Comparison of ENCODE assay signal across 9 cellular contexts in genomic region chr7:80135306-80136104, GRCh38. TPM values are rescaled to one million over a fixed set of nuclear protein-coding genes. Genes with fewer than 3 reads are reported as not detected.
DNase-seq lines count a peak whose midpoint lies in the region; ATAC-seq, FAIRE-seq and TF ChIP-seq lines count a peak whose summit lies in the region.
"Had no signal": no experiment of that assay in that cellular context is flagged by ENCODE, and none has a peak within 500 bp of the region (broad histone marks: within the 10 kb centered on the region; RNA-seq: fewer than 3 reads in every experiment).

No MANE protein-coding gene starts in this region.

- H3K79me2 ChIP-seq in KMS-11 (ENCODE audit: insufficient read depth, low read depth), result peaks cover 6% of the 10 kb centered on the region; the same call in 1 of the 2 replicates

- H3K4me3 ChIP-seq in KMS-11 (IDR thresholded peaks at IDR 0.05; ENCODE audit: insufficient read depth, low read depth, low read length), result no peak overlapping the region

- no peak for TF ChIP-seq CTCF in KMS-11 (conservative IDR thresholded peaks at IDR 0.05; ENCODE audit: low read depth, low read length)
- no peak for TF ChIP-seq CTCF in type B pancreatic cell (conservative IDR thresholded peaks at IDR 0.05)

- H3K4me1 Mint-ChIP-seq in naive B cell, result peaks cover 16 to 30% (median 18%) of the 10 kb centered on the region in 3 donors
- H3K4me1 Mint-ChIP-seq in type B pancreatic cell (ENCODE audit: unreplicated experiment), result peaks cover 31% of the 10 kb centered on the region

- H3K36me3 Mint-ChIP-seq in naive B cell (peaks cover 0 to 7% of the 10 kb centered on the region in 2 donors), type B pancreatic cell (no peaks in the 10 kb centered on the region)

- H3K36me3 ChIP-seq in KMS-11 (ENCODE audit: insufficient read depth), result no peaks in the 10 kb centered on the region

- no peak for TF ChIP-seq POLR2A in GM12892 (IDR thresholded peaks at IDR 0.05; ENCODE audit: low read depth, low read length)

- peak; percentile 29 to 43 for ATAC-seq in naive B cell (ENCODE audit: low read depth in 2 of 2)

- peak overlapping the region; percentile 86 for H3K4me2 ChIP-seq in KMS-11

- H3K27ac ChIP-seq in KMS-11, result peak overlapping the region; percentile 38; the same call in 1 of the 2 replicates

- H3K27me3 Mint-ChIP-seq in naive B cell, result peaks cover 31 to 42% (median 38%) of the 10 kb centered on the region in 3 donors
- H3K27me3 Mint-ChIP-seq in type B pancreatic cell, result peaks cover 10% of the 10 kb centered on the region

- H3K4me1 ChIP-seq in KMS-11 (ENCODE audit: low read depth, poor library complexity, severe bottlenecking), result peaks cover 14% of the 10 kb centered on the region

- no peaks in the 10 kb centered on the region; the same call in 1 of the 2 replicates for H3K27me3 ChIP-seq in KMS-11 (ENCODE audit: insufficient read depth, low read depth)

- peak overlapping the region; percentile 66 for H3K9ac ChIP-seq in KMS-11

- DNase-seq in 8988T, result peak; percentile 13
- DNase-seq in GM12892 (ENCODE audit: insufficient read length), result peak; percentile 15
- peak in 2 of 3 experiments; percentile 8 to 17 for DNase-seq in activated CD8-positive, alpha-beta memory T cell treated with anti-CD3 and anti-CD28 coated beads for 48 hours (ENCODE audit: low read depth in 2 of 3, low spot score in 2 of 3)
- peak; percentile 44 for DNase-seq in fibroblast of peridontal ligament (ENCODE audit: extremely low read depth)
- peak; percentile 4 for DNase-seq in naive B cell
- DNase-seq in type B pancreatic cell (ENCODE audit: extremely low spot score, unreplicated experiment), result no peak
- DNase-seq in HTR-8/SVneo (ENCODE audit: insufficient read length, low spot score), result no peak

- peak overlapping the region; percentile 79 to 93 (median 89) for H3K4me3 Mint-ChIP-seq in naive B cell
- peak overlapping the region; percentile 89 for H3K4me3 Mint-ChIP-seq in type B pancreatic cell

- no peaks in the 10 kb centered on the region for H4K20me1 ChIP-seq in KMS-11 (ENCODE audit: insufficient read depth)

- peaks cover 0 to 4% (median 0%) of the 10 kb centered on the region in 7 donors for H3K9me3 Mint-ChIP-seq in naive B cell
- no peaks in the 10 kb centered on the region for H3K9me3 Mint-ChIP-seq in type B pancreatic cell

- FAIRE-seq in GM12892 (lab: Jason Lieb, UNC) (no peak), HTR-8/SVneo (lab: Jason Lieb, UNC) (no peak)
- FAIRE-seq: GM18507 had no signal

- peak overlapping the region; percentile 96 for H2AFZ ChIP-seq in KMS-11 (ENCODE audit: low read depth)

- H3K27ac Mint-ChIP-seq in naive B cell (peak overlapping the region in 1 of 6 donors; percentile 39), type B pancreatic cell (peak overlapping the region; percentile 87)

RNA-seq across cellular contexts. Expression of gene GNAI1, which starts 0.9 kb away (rescaled TPM):
- polyA plus RNA-seq in GM12892 (2012; ENCODE audit: missing spikeins), result not detected
- 1 to 10 TPM in 2 of 6 donors, under 1 TPM in 2, not detected in 2; 0.44 to 1.1 (median 0.93) TPM for polyA plus RNA-seq in naive B cell (ENCODE audit: low read depth in 6 of 6)
- total RNA-seq in type B pancreatic cell (ENCODE audit: low replicate concordance), result 20.9 and 39.2 TPM in 2 replicates

Comparison
In these comparisons a context has a peak if more than half of its experiments do, and no peak if none do; other contexts are left out.
1. DNase-seq: peak in 8988T (single experiment), GM12892 (single experiment), activated CD8-positive, alpha-beta memory T cell treated with anti-CD3 and anti-CD28 coated beads for 48 hours (2 of 3), fibroblast of peridontal ligament (single experiment) and naive B cell (single experiment); none in type B pancreatic cell (single experiment) and HTR-8/SVneo (single experiment).